Comparison of ENCODE assay signal across 16 cellular contexts in genomic region chr7:40298421-40298820, GRCh38.
A peak's percentile ranks its signal among the peaks of the same experiment; 100 is the strongest.
DNase-seq lines count a peak whose midpoint lies in the region; ATAC-seq lines count a peak whose summit lies in the region.
"Had no signal": no experiment of that assay in that cellular context is flagged by ENCODE, and none has a peak within 500 bp of the region (broad histone marks: within the 10 kb centered on the region; RNA-seq: fewer than 3 reads in every experiment).

No MANE protein-coding gene starts in this region.

- no peak for ATAC-seq in HG03354 (IDR thresholded peaks at IDR 0.05; ENCODE audit: poor library complexity, severe bottlenecking, unreplicated experiment)

- H3K4me1 ChIP-seq in mesodermal cell (ENCODE audit: control insufficient read depth, insufficient read depth, low read length, poor library complexity, severe bottlenecking), result peaks cover 21% of the 10 kb centered on the region
- H3K4me1 ChIP-seq: sigmoid colon had no signal

- H3K9me3 ChIP-seq in mesodermal cell (ENCODE audit: control insufficient read depth, low read length), result peaks cover 7% of the 10 kb centered on the region
- H3K9me3 ChIP-seq: sigmoid colon had no signal

- peak; percentile 35 for DNase-seq in AG20443 (ENCODE audit: low spot score)
- peak; percentile 96 for DNase-seq in RPMI7951 (ENCODE audit: low read depth)
- peak; percentile 22 for DNase-seq in dermis blood vessel endothelial cell
- DNase-seq in mesenteric fat pad (ENCODE audit: low spot score), result no peak
- no peak for DNase-seq in anterior cingulate cortex (lab: John Stamatoyannopoulos, UW)
- DNase-seq in nucleus accumbens (lab: John Stamatoyannopoulos, UW), result no peak
- DNase-seq: activated CD4-positive, CD25-positive, alpha-beta regulatory T cell treated with anti-CD3 and anti-CD28 coated beads, Interleukin-2, amount 50 U/mL, for 72 hours; DMS153; hypothalamus; NCI-H1694 treated with DMSO at 0.1 percent for 48 hours; NCI-H524 treated with DMSO at 0.1 percent for 48 hours; sigmoid colon; stimulated activated naive CD4-positive, alpha-beta T cell had no signal

- no CpG with 5 or more reads among the region's 2 CpGs for WGBS in mesodermal cell (ENCODE audit: insufficient coverage in 2 of 2), 2 experiments

- H3K36me3 ChIP-seq in mesodermal cell (ENCODE audit: control insufficient read depth, insufficient read depth, low read length), result no peaks in the 10 kb centered on the region
- H3K36me3 ChIP-seq: sigmoid colon had no signal

- H3K27ac ChIP-seq in mesodermal cell (ENCODE audit: low read depth, low read length, severe bottlenecking), result peak overlapping the region; percentile 85
- H3K27ac ChIP-seq: HL-60, sigmoid colon had no signal

- H3K4me3 ChIP-seq in mesodermal cell (ENCODE audit: extremely low read depth, insufficient read depth, low read length, poor library complexity, severe bottlenecking), result no peak overlapping the region
- H3K4me3 ChIP-seq: sigmoid colon had no signal

Comparison
In these comparisons a context has a peak if more than half of its experiments do, and no peak if none do; other contexts are left out.
1. DNase-seq: peak in AG20443 (single experiment), RPMI7951 (single experiment) and dermis blood vessel endothelial cell (single experiment); none in mesenteric fat pad (single experiment), anterior cingulate cortex (0 of 58) and nucleus accumbens (0 of 56).